8 cellular contexts compared by ENCODE assay signal in the genomic region with DNA sequence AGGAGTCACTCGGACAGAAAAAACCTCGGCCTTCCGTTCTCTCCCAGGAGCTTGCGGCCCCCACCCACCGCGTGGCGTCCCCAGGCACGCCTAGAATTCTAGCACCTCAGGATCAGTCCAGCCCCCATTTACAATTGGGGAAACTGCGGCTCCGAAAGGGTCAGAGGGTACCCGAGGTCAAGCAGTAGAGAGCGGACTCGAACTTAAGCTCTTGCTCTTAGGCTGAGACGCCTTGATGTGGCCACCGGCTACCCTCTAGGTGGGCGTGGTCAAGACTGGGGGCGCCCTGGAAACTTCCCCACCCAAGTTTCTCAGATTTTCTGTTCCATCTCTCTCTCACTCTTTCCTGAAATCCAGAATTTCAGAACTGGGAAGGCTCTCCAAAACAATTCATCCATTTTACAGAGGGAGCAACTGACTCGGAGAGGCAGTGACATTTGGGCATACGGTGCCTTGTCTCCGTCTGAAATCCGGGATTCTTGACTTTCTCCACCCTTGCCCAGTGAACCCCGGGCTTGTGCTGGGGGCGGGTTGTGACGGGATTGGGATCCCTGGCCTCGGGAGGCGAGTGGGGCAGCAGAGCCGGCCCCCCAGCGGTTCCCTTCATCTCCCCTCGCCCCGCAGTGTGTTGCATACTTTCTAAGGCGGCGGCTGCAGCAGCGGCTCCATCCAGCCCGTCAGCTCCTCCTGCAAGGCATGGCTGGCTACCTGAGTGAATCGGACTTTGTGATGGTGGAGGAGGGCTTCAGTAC. TPM values are rescaled to one million over a fixed set of nuclear protein-coding genes. Genes with fewer than 3 reads are reported as not detected.
DNase-seq lines count a peak whose midpoint lies in the region; ATAC-seq and TF ChIP-seq lines count a peak whose summit lies in the region.

No MANE protein-coding gene starts in this region.

- H3K27me3 Mint-ChIP-seq in activated naive CD4-positive, alpha-beta T cell treated with anti-CD3 and anti-CD28 coated beads, Interleukin-2, amount 10 ng/mL, durations not matched to agents 7 days and 5 days: peaks cover 37% of the 10 kb centered on the region
- no peaks in the 10 kb centered on the region for H3K27me3 Mint-ChIP-seq in central memory CD8-positive, alpha-beta T cell

- 5 to 9% methylated on average over 28 to 29 of the region's 35 CpGs for WGBS in mesodermal cell (ENCODE audit: insufficient coverage in 2 of 2), 2 experiments
- WGBS in upper lobe of left lung, 2 donors: 15 to 32% methylated on average over 25 to 33 of the region's 35 CpGs

- peak overlapping the region; percentile 30 for H3K27ac Mint-ChIP-seq in activated naive CD4-positive, alpha-beta T cell treated with anti-CD3 and anti-CD28 coated beads, Interleukin-2, amount 10 ng/mL, durations not matched to agents 7 days and 5 days
- peak overlapping the region; percentile 22 for H3K27ac Mint-ChIP-seq in central memory CD8-positive, alpha-beta T cell (ENCODE audit: low read depth)

- no peaks in the 10 kb centered on the region for H3K9me3 Mint-ChIP-seq in activated naive CD4-positive, alpha-beta T cell treated with anti-CD3 and anti-CD28 coated beads, Interleukin-2, amount 10 ng/mL, durations not matched to agents 7 days and 5 days
- H3K9me3 Mint-ChIP-seq in central memory CD8-positive, alpha-beta T cell: no peaks in the 10 kb centered on the region

- TF ChIP-seq CTCF in upper lobe of left lung (IDR thresholded peaks at IDR 0.05): no peak

- H3K4me3 ChIP-seq in mesodermal cell (ENCODE audit: extremely low read depth, insufficient read depth, low read length, poor library complexity, severe bottlenecking) (peak overlapping the region; percentile 55), upper lobe of left lung (peak overlapping the region; percentile 54 to 91 (median 61))

- H3K9me3 ChIP-seq in mesodermal cell (ENCODE audit: control insufficient read depth, low read length) (no peaks in the 10 kb centered on the region), upper lobe of left lung (no peaks in the 10 kb centered on the region)

- TF ChIP-seq POLR2A in upper lobe of left lung (IDR thresholded peaks at IDR 0.05): no peak

- H3K36me3 ChIP-seq in mesodermal cell (ENCODE audit: control insufficient read depth, insufficient read depth, low read length) (no peaks in the 10 kb centered on the region), upper lobe of left lung (no peaks in the 10 kb centered on the region)

- H3K4me3 Mint-ChIP-seq in activated naive CD4-positive, alpha-beta T cell treated with anti-CD3 and anti-CD28 coated beads, Interleukin-2, amount 10 ng/mL, durations not matched to agents 7 days and 5 days: peak overlapping the region; percentile 73
- H3K4me3 Mint-ChIP-seq in central memory CD8-positive, alpha-beta T cell: peak overlapping the region; percentile 65

- H3K4me1 Mint-ChIP-seq in activated naive CD4-positive, alpha-beta T cell treated with anti-CD3 and anti-CD28 coated beads, Interleukin-2, amount 10 ng/mL, durations not matched to agents 7 days and 5 days: peaks cover 28% of the 10 kb centered on the region
- H3K4me1 Mint-ChIP-seq in central memory CD8-positive, alpha-beta T cell: peaks cover 35% of the 10 kb centered on the region

- CTCF ChIA-PET in activated naive CD4-positive, alpha-beta T cell treated with anti-CD3 and anti-CD28 coated beads, Interleukin-2, amount 10 ng/mL, durations not matched to agents 7 days and 5 days (lab: Charles Lee): interaction anchor here (1.1 to 5.6 kb wide), 3 partner anchors 33 to 205 kb away, joined by 4 to 35 read pairs (median 4); no protein-coding TSS in a partner anchor

- peak; percentile 33 for DNase-seq in activated naive CD4-positive, alpha-beta T cell treated with anti-CD3 and anti-CD28 coated beads, Interleukin-2, amount 10 ng/mL, durations not matched to agents 7 days and 5 days
- no peak for DNase-seq in activated naive CD4-positive, alpha-beta T cell (lab: John Stamatoyannopoulos, UW)
- no peak for DNase-seq in central memory CD8-positive, alpha-beta T cell (ENCODE audit: low spot score in 2 of 2)
- DNase-seq in upper lobe of left lung (peak in 1 of 2 donors; percentile 64), SIG-M5 treated with dmso at 0.1 percent for 504 hours (lab: John Stamatoyannopoulos, UW; ENCODE audit: unreplicated experiment) (no peak), NCI-H1436 treated with DMSO at 0.1 percent for 48 hours (lab: John Stamatoyannopoulos, UW) (no peak)

- H3K27me3 ChIP-seq in upper lobe of left lung: no peaks in the 10 kb centered on the region

- H3K4me1 ChIP-seq in mesodermal cell (ENCODE audit: control insufficient read depth, insufficient read depth, low read length, poor library complexity, severe bottlenecking) (peaks cover 6% of the 10 kb centered on the region), upper lobe of left lung (peaks cover 10 to 19% (median 15%) of the 10 kb centered on the region in 4 donors)

- H3K27ac ChIP-seq in mesodermal cell (ENCODE audit: low read depth, low read length, severe bottlenecking): no peak overlapping the region
- peak overlapping the region in 3 of 4 donors; percentile 16 to 65 (median 41) for H3K27ac ChIP-seq in upper lobe of left lung

- ATAC-seq in central memory CD8-positive, alpha-beta T cell (replicated peaks; ENCODE audit: extremely low read depth, poor library complexity, severe bottlenecking): no peak
- ATAC-seq in upper lobe of left lung (ENCODE audit: low FRiP score in 2 of 2): peak in 1 of 2 donors; percentile 60
- ATAC-seq in HG02642 (IDR thresholded peaks at IDR 0.05; ENCODE audit: poor library complexity, unreplicated experiment): no peak

- H3K36me3 Mint-ChIP-seq in activated naive CD4-positive, alpha-beta T cell treated with anti-CD3 and anti-CD28 coated beads, Interleukin-2, amount 10 ng/mL, durations not matched to agents 7 days and 5 days: no peaks in the 10 kb centered on the region
- H3K36me3 Mint-ChIP-seq in central memory CD8-positive, alpha-beta T cell (ENCODE audit: insufficient read depth): peaks cover 11% of the 10 kb centered on the region

- no peak for TF ChIP-seq EP300 in upper lobe of left lung (IDR thresholded peaks at IDR 0.05)

RNA-seq across cellular contexts. Expression of gene AZIN2, which starts 0.8 kb away (rescaled TPM):
- polyA plus RNA-seq in mesodermal cell (2013, experiment 1 of 2): 5.4 TPM
- 3.1 TPM for polyA plus RNA-seq in mesodermal cell (2013, experiment 2 of 2)
- total RNA-seq in upper lobe of left lung: 1 to 10 TPM; 1.5 to 4.8 (median 2.8) TPM

RNA-seq across cellular contexts. Expression of gene AK2, which starts 45.0 kb away (rescaled TPM):
- 79.2 TPM for polyA plus RNA-seq in mesodermal cell (2013, experiment 1 of 2)
- 68.7 TPM for polyA plus RNA-seq in mesodermal cell (2013, experiment 2 of 2)
- total RNA-seq in upper lobe of left lung: 100 to 1,000 TPM in 5 of 6 donors, 10 to 100 TPM in 1; 90.1 to 123 (median 115) TPM
